In the genomic region with DNA sequence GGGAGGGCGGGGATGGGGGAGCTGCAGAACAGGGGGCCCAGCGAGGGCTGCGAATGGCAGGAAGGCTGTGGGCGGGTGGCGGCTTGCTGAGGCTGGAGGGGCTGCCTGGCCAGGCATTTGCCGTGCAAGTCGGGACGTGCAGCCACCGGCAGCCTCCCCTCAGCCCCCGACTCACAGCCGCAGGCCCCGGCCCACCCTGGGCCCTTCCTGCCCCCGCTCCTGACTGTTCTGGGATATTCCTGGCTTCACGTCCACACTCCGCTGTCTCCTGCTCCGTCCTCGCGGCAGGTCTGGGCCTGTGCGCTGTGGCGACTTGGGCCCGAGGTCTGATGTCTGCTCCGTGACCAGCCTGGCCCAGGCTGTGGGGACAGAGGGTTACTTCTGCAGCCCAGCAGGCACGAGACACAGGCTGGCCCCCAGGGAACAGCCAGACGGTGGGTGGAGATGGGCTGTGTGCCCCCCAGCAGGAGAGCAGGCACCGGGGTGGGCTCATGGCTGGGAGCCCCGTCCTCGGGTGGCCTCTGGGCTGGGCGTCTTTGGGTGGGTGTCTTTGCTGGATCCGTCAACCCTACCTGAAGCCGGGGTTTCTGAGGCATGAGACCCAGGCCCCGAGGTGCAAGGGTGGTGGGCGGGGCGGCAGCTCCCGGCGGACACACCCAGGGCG, we compare ENCODE assay signal across 1 cellular context.
TF ChIP-seq lines count a peak whose summit lies in the region.

No MANE protein-coding gene starts in this region.

TF ChIP-seq in GM23338, 12 proteins besides CTCF, POLR2A, EP300 and RAD21 (continued from another document):
- TF ChIP-seq, protein P1, sequence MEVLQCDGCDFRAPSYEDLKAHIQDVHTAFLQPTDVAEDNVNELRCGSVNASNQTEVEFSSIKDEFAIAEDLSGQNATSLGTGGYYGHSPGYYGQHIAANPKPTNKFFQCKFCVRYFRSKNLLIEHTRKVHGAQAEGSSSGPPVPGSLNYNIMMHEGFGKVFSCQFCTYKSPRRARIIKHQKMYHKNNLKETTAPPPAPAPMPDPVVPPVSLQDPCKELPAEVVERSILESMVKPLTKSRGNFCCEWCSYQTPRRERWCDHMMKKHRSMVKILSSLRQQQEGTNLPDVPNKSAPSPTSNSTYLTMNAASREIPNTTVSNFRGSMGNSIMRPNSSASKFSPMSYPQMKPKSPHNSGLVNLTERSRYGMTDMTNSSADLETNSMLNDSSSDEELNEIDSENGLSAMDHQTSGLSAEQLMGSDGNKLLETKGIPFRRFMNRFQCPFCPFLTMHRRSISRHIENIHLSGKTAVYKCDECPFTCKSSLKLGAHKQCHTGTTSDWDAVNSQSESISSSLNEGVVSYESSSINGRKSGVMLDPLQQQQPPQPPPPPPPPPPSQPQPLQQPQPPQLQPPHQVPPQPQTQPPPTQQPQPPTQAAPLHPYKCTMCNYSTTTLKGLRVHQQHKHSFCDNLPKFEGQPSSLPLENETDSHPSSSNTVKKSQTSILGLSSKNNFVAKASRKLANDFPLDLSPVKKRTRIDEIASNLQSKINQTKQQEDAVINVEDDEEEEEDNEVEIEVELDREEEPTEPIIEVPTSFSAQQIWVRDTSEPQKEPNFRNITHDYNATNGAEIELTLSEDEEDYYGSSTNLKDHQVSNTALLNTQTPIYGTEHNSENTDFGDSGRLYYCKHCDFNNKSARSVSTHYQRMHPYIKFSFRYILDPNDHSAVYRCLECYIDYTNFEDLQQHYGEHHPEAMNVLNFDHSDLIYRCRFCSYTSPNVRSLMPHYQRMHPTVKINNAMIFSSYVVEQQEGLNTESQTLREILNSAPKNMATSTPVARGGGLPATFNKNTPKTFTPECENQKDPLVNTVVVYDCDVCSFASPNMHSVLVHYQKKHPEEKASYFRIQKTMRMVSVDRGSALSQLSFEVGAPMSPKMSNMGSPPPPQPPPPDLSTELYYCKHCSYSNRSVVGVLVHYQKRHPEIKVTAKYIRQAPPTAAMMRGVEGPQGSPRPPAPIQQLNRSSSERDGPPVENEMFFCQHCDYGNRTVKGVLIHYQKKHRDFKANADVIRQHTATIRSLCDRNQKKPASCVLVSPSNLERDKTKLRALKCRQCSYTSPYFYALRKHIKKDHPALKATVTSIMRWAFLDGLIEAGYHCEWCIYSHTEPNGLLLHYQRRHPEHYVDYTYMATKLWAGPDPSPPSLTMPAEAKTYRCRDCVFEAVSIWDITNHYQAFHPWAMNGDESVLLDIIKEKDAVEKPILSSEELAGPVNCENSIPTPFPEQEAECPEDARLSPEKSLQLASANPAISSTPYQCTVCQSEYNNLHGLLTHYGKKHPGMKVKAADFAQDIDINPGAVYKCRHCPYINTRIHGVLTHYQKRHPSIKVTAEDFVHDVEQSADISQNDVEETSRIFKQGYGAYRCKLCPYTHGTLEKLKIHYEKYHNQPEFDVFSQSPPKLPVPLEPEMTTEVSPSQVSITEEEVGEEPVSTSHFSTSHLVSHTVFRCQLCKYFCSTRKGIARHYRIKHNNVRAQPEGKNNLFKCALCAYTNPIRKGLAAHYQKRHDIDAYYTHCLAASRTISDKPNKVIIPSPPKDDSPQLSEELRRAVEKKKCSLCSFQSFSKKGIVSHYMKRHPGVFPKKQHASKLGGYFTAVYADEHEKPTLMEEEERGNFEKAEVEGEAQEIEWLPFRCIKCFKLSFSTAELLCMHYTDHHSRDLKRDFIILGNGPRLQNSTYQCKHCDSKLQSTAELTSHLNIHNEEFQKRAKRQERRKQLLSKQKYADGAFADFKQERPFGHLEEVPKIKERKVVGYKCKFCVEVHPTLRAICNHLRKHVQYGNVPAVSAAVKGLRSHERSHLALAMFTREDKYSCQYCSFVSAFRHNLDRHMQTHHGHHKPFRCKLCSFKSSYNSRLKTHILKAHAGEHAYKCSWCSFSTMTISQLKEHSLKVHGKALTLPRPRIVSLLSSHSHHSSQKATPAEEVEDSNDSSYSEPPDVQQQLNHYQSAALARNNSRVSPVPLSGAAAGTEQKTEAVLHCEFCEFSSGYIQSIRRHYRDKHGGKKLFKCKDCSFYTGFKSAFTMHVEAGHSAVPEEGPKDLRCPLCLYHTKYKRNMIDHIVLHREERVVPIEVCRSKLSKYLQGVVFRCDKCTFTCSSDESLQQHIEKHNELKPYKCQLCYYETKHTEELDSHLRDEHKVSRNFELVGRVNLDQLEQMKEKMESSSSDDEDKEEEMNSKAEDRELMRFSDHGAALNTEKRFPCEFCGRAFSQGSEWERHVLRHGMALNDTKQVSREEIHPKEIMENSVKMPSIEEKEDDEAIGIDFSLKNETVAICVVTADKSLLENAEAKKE (CRISPR knock-in tag; IDR thresholded peaks at IDR 0.05), result no peak
- no peak for TF ChIP-seq JUNB (IDR thresholded peaks at IDR 0.05; ENCODE audit: unreplicated experiment)
- TF ChIP-seq CREB1 (CRISPR knock-in tag; IDR thresholded peaks at IDR 0.05; ENCODE audit: low read depth), result no peak
TF ChIP-seq in GM23338: peak in this region for 0.
